Comparison of ENCODE assay signal across 9 cellular contexts in the genomic region with DNA sequence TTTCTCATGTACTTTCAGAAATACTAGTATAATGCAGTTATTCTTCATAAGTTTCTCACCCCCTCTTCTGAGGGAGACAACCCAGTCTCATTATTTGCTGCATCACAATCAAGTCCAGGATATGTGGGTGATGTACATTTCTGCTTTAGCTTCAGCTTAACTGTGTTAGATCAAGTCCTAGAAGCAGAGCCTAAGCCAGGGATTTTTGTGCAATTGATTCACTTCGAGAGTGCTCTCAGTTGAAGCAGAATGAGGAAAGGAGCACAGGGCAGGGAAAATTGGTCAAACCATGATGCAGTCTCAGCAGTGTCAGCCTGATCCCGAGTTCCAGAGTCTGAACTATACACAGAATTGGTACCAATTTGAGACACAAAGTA. TPM values are rescaled to one million over a fixed set of nuclear protein-coding genes. Genes with fewer than 3 reads are reported as not detected.
DNase-seq lines count a peak whose midpoint lies in the region; TF ChIP-seq lines count a peak whose summit lies in the region.
"Had no signal": no experiment of that assay in that cellular context is flagged by ENCODE, and none has a peak within 500 bp of the region (broad histone marks: within the 10 kb centered on the region; RNA-seq: fewer than 3 reads in every experiment).

No MANE protein-coding gene starts in this region.

- no peak for TF ChIP-seq CTCF in neural cell (IDR thresholded peaks at IDR 0.05; ENCODE audit: poor library complexity, severe bottlenecking)

- H3K27ac ChIP-seq in Karpas-422 (ENCODE audit: low read length) (no peak overlapping the region), neural cell (ENCODE audit: low read length) (no peak overlapping the region)

- H3K9ac ChIP-seq in Karpas-422 (ENCODE audit: low read length) (no peak overlapping the region), neural cell (ENCODE audit: low read length) (no peak overlapping the region)

- H3K9me2 ChIP-seq in Karpas-422 (replicated peaks; ENCODE audit: insufficient read depth, low read length), result no peaks in the 10 kb centered on the region
- no peaks in the 10 kb centered on the region for H3K9me2 ChIP-seq in neural cell (ENCODE audit: insufficient read depth, low read length)

- H3K4me3 ChIP-seq in Karpas-422 (ENCODE audit: low read length) (no peak overlapping the region), neural cell (ENCODE audit: low read length) (no peak overlapping the region)

- H2AFZ ChIP-seq in Karpas-422 (ENCODE audit: low read length) (no peak overlapping the region), neural cell (ENCODE audit: low read depth, low read length) (no peak overlapping the region)

- TF ChIP-seq EP300 in neural cell (conservative IDR thresholded peaks at IDR 0.05; ENCODE audit: poor library complexity, severe bottlenecking), result no peak

- TF ChIP-seq RAD21 in neural cell (conservative IDR thresholded peaks at IDR 0.05), result no peak

- H3K4me2 ChIP-seq in Karpas-422 (ENCODE audit: low read depth, low read length, poor library complexity, severe bottlenecking) (no peak overlapping the region), neural cell (ENCODE audit: low read length) (no peak overlapping the region)

- DNase-seq in NCI-H2171 treated with DMSO at 0.1 percent for 48 hours (lab: John Stamatoyannopoulos, UW) (peak; percentile 38), NCI-H2171 (lab: John Stamatoyannopoulos, UW) (no peak), Karpas-422 (peak; percentile 72), amniotic epithelial cell (ENCODE audit: low read depth) (peak; percentile 39), AG08396 (ENCODE audit: low spot score) (no peak), NCI-H2107 treated with DMSO at 0.1 percent for 48 hours (lab: John Stamatoyannopoulos, UW; ENCODE audit: unreplicated experiment) (no peak)
- DNase-seq in activated effector memory CD4-positive, alpha-beta T cell treated with anti-CD3 and anti-CD28 coated beads, Interleukin-2, amount 50 U/mL, for 16 hours, result no peak
- DNase-seq: naive B cell had no signal

- H3K36me3 ChIP-seq in Karpas-422 (ENCODE audit: insufficient read depth, low read length) (peaks cover 26% of the 10 kb centered on the region), neural cell (ENCODE audit: insufficient read depth, low read length) (peaks cover 3% of the 10 kb centered on the region)

- peaks cover 8% of the 10 kb centered on the region for H3F3A ChIP-seq in neural cell (ENCODE audit: insufficient read depth, low read length, poor library complexity, severe bottlenecking)

- no peaks in the 10 kb centered on the region for H3K27me3 ChIP-seq in Karpas-422 (ENCODE audit: low read length)
- no peaks in the 10 kb centered on the region for H3K27me3 ChIP-seq in neural cell (ENCODE audit: insufficient read depth, low read depth, low read length)

- H3K4me1 ChIP-seq in Karpas-422 (ENCODE audit: low read length), result no peaks in the 10 kb centered on the region

- peaks cover 26% of the 10 kb centered on the region for H4K20me1 ChIP-seq in Karpas-422 (ENCODE audit: insufficient read depth, low read depth, low read length)
- peaks cover 10% of the 10 kb centered on the region for H4K20me1 ChIP-seq in neural cell (ENCODE audit: insufficient read depth)

- no peaks in the 10 kb centered on the region for H3K9me3 ChIP-seq in Karpas-422 (ENCODE audit: low read length)
- H3K9me3 ChIP-seq in neural cell (ENCODE audit: low read length), result no peaks in the 10 kb centered on the region

- H3K79me2 ChIP-seq in Karpas-422 (ENCODE audit: low read length) (no peaks in the 10 kb centered on the region), neural cell (replicated peaks; ENCODE audit: insufficient read depth, low read length) (no peaks in the 10 kb centered on the region)

TF ChIP-seq in neural cell, 6 proteins besides CTCF, POLR2A, EP300 and RAD21:
- TF ChIP-seq SMC3 (conservative IDR thresholded peaks at IDR 0.05; ENCODE audit: poor library complexity) (no peak), EZH2 (IDR thresholded peaks at IDR 0.05; ENCODE audit: borderline replicate concordance, insufficient read depth, low read length, poor library complexity, severe bottlenecking) (no peak), REST (IDR thresholded peaks at IDR 0.05; ENCODE audit: borderline replicate concordance) (peak; percentile 12)

RNA-seq across cellular contexts. Expression of gene HNRNPK, which starts 15.1 kb away (rescaled TPM):
- total RNA-seq in Karpas-422 (2014; rRNA removed; shearing (Covaris generic); ENCODE audit: low replicate concordance), result 513 and 558 TPM in 2 replicates
- 1,053 and 1,061 TPM in 2 replicates for polyA plus RNA-seq in neural cell
- 1,004 and 1,065 TPM in 2 replicates for polyA minus RNA-seq in neural cell

RNA-seq across cellular contexts. Expression of gene RMI1, which starts 15.6 kb away (rescaled TPM):
- total RNA-seq in Karpas-422 (2014; rRNA removed; shearing (Covaris generic); ENCODE audit: low replicate concordance), result 5.3 and 14.9 TPM in 2 replicates
- 12.9 and 13.1 TPM in 2 replicates for polyA plus RNA-seq in neural cell
- polyA minus RNA-seq in neural cell, result 24.3 and 38.8 TPM in 2 replicates

RNA-seq across cellular contexts. Expression of gene KIF27, which starts 43.7 kb away (rescaled TPM):
- 6.5 and 7.6 TPM in 2 replicates for total RNA-seq in Karpas-422 (2014; rRNA removed; shearing (Covaris generic); ENCODE audit: low replicate concordance)
- polyA plus RNA-seq in neural cell, result 7.1 and 8.8 TPM in 2 replicates
- 25.1 and 30.8 TPM in 2 replicates for polyA minus RNA-seq in neural cell

Comparison
In these comparisons a context has a peak if more than half of its experiments do, and no peak if none do; other contexts are left out.
1. DNase-seq: peak in NCI-H2171 treated with DMSO at 0.1 percent for 48 hours (single experiment), Karpas-422 (single experiment) and amniotic epithelial cell (single experiment); none in NCI-H2171 (single experiment), AG08396 (single experiment), activated effector memory CD4-positive, alpha-beta T cell treated with anti-CD3 and anti-CD28 coated beads, Interleukin-2, amount 50 U/mL, for 16 hours (single experiment) and NCI-H2107 treated with DMSO at 0.1 percent for 48 hours (single experiment).